14 cellular contexts compared by ENCODE assay signal in genomic region chr7:5697754-5698487, GRCh38.
DNase-seq lines count a peak whose midpoint lies in the region; ATAC-seq and TF ChIP-seq lines count a peak whose summit lies in the region.
"Had no signal": no experiment of that assay in that cellular context is flagged by ENCODE, and none has a peak within 500 bp of the region (broad histone marks: within the 10 kb centered on the region; RNA-seq: fewer than 3 reads in every experiment).

No MANE protein-coding gene starts in this region.

- H3K4me1 ChIP-seq in CD4-positive, CD25-positive, alpha-beta regulatory T cell (ENCODE audit: control insufficient read depth, insufficient read depth, low read length, poor library complexity, severe bottlenecking), result peaks cover 75% of the 10 kb centered on the region
- H3K4me1 ChIP-seq in OCI-LY1 (ENCODE audit: insufficient read depth, low read length, severe bottlenecking) (peaks cover 95% of the 10 kb centered on the region), duodenal mucosa (ENCODE audit: control insufficient read depth in 1 of 2, insufficient read depth in 2 of 2, low read length in 2 of 2) (peaks cover 49 to 56% of the 10 kb centered on the region in 2 donors)

- H4K20me1 ChIP-seq in OCI-LY1 (ENCODE audit: insufficient read depth, low read length), result no peaks in the 10 kb centered on the region

- no peaks in the 10 kb centered on the region for H3F3A ChIP-seq in OCI-LY1 (ENCODE audit: insufficient read depth, low read length)

- TF ChIP-seq CTCF in OCI-LY1 (IDR thresholded peaks at IDR 0.05; ENCODE audit: low read length), result no peak

- no peaks in the 10 kb centered on the region for H3K9me2 ChIP-seq in OCI-LY1 (ENCODE audit: low read depth, low read length)

- ATAC-seq in CD4-positive, CD25-positive, alpha-beta regulatory T cell (ENCODE audit: low read depth in 2 of 2), result no peak
- no peak for ATAC-seq in GM19328 (IDR thresholded peaks at IDR 0.05; ENCODE audit: unreplicated experiment)
- ATAC-seq: left colon had no signal

- H3K79me2 ChIP-seq in OCI-LY1 (ENCODE audit: insufficient read depth, low read length), result no peaks in the 10 kb centered on the region

- in situ Hi-C loops in ACHN (cut with HindIII; ENCODE audit: low pct_ligation_motif_present, low pct_unique_long_range_greater_than_20kb, low sequenced_read_pairs), result no loop called here

- no peaks in the 10 kb centered on the region for H3K9me3 Mint-ChIP-seq in CD4-positive, CD25-positive, alpha-beta regulatory T cell

- no peak overlapping the region for H3K4me3 Mint-ChIP-seq in CD4-positive, CD25-positive, alpha-beta regulatory T cell

- peaks cover 13% of the 10 kb centered on the region for H3K36me3 Mint-ChIP-seq in CD4-positive, CD25-positive, alpha-beta regulatory T cell

- H3K9ac ChIP-seq in OCI-LY1 (ENCODE audit: low read length) (no peak overlapping the region; the same call in 1 of the 2 replicates), duodenal mucosa (ENCODE audit: low read depth in 1 of 2, low read length in 2 of 2) (no peak overlapping the region)
- H3K9ac ChIP-seq: GM23248 had no signal

- no peaks in the 10 kb centered on the region for H3K9me3 ChIP-seq in CD4-positive, CD25-positive, alpha-beta regulatory T cell (ENCODE audit: control insufficient read depth in 2 of 2, low read length in 2 of 2)
- no peaks in the 10 kb centered on the region for H3K9me3 ChIP-seq in OCI-LY1 (ENCODE audit: low read length)
- no peaks in the 10 kb centered on the region for H3K9me3 ChIP-seq in duodenal mucosa (ENCODE audit: control insufficient read depth in 1 of 2, low read length in 2 of 2)

- no peak for DNase-seq in CD4-positive, CD25-positive, alpha-beta regulatory T cell
- peak; percentile 72 for DNase-seq in pons (ENCODE audit: low spot score)
- DNase-seq in ACHN, result no peak
- no peak for DNase-seq in T-helper 9 cell
- no peak for DNase-seq in occipital lobe (lab: John Stamatoyannopoulos, UW)
- DNase-seq: activated effector memory CD4-positive, alpha-beta T cell treated with anti-CD3 and anti-CD28 coated beads, Interleukin-2, amount 50 U/mL, for 16 hours; Calu3; GM23248; left colon; NCI-H526 treated with DMSO at 0.1 percent for 48 hours had no signal

- no peak overlapping the region for H3K27ac ChIP-seq in CD4-positive, CD25-positive, alpha-beta regulatory T cell (ENCODE audit: insufficient read depth, low read length, poor library complexity, severe bottlenecking)
- H3K27ac ChIP-seq in OCI-LY1 (ENCODE audit: low read depth, low read length, poor library complexity, severe bottlenecking) (peak overlapping the region; percentile 90), duodenal mucosa (ENCODE audit: low read depth, low read length) (peak overlapping the region; percentile 23)
- H3K27ac ChIP-seq: epithelial cell of prostate, GM23248 had no signal

- peaks cover 22% of the 10 kb centered on the region for H3K36me3 ChIP-seq in CD4-positive, CD25-positive, alpha-beta regulatory T cell (ENCODE audit: control insufficient read depth, insufficient read depth, low read length)
- peaks cover 31% of the 10 kb centered on the region for H3K36me3 ChIP-seq in OCI-LY1 (ENCODE audit: insufficient read depth, low read length)
- H3K36me3 ChIP-seq in duodenal mucosa (ENCODE audit: control insufficient read depth in 1 of 2, insufficient read depth in 2 of 2, low read length in 2 of 2), result peaks cover 7 to 21% of the 10 kb centered on the region in 2 donors

- no peak overlapping the region for H3K4me2 ChIP-seq in OCI-LY1 (ENCODE audit: low read length)

- no peak overlapping the region for H2AFZ ChIP-seq in OCI-LY1 (ENCODE audit: low read length)
- H2AFZ ChIP-seq: GM23248 had no signal

- H3K27ac Mint-ChIP-seq in CD4-positive, CD25-positive, alpha-beta regulatory T cell, result peak overlapping the region in 2 of 3 donors; percentile 13 to 91

- H3K27me3 Mint-ChIP-seq in CD4-positive, CD25-positive, alpha-beta regulatory T cell, result no peaks in the 10 kb centered on the region

- no peaks in the 10 kb centered on the region for H3K27me3 ChIP-seq in CD4-positive, CD25-positive, alpha-beta regulatory T cell (ENCODE audit: control insufficient read depth, insufficient read depth, low read length)
- H3K27me3 ChIP-seq in OCI-LY1 (ENCODE audit: insufficient read depth, low read length), result no peaks in the 10 kb centered on the region
- H3K27me3 ChIP-seq in duodenal mucosa (ENCODE audit: control insufficient read depth in 1 of 2, insufficient read depth in 2 of 2, low read length in 2 of 2), result no peaks in the 10 kb centered on the region

- no peak overlapping the region for H3K4me3 ChIP-seq in CD4-positive, CD25-positive, alpha-beta regulatory T cell (ENCODE audit: low read depth, low read length)
- H3K4me3 ChIP-seq in OCI-LY1 (ENCODE audit: low read depth, low read length, poor library complexity, severe bottlenecking) (no peak overlapping the region), duodenal mucosa (ENCODE audit: low read depth in 1 of 2, low read length in 2 of 2) (no peak overlapping the region)
- H3K4me3 ChIP-seq: GM23248 had no signal

- peaks cover 46 to 88% (median 68%) of the 10 kb centered on the region in 4 donors for H3K4me1 Mint-ChIP-seq in CD4-positive, CD25-positive, alpha-beta regulatory T cell
